ENCODE assay signal across 8 cellular contexts in the genomic region with DNA sequence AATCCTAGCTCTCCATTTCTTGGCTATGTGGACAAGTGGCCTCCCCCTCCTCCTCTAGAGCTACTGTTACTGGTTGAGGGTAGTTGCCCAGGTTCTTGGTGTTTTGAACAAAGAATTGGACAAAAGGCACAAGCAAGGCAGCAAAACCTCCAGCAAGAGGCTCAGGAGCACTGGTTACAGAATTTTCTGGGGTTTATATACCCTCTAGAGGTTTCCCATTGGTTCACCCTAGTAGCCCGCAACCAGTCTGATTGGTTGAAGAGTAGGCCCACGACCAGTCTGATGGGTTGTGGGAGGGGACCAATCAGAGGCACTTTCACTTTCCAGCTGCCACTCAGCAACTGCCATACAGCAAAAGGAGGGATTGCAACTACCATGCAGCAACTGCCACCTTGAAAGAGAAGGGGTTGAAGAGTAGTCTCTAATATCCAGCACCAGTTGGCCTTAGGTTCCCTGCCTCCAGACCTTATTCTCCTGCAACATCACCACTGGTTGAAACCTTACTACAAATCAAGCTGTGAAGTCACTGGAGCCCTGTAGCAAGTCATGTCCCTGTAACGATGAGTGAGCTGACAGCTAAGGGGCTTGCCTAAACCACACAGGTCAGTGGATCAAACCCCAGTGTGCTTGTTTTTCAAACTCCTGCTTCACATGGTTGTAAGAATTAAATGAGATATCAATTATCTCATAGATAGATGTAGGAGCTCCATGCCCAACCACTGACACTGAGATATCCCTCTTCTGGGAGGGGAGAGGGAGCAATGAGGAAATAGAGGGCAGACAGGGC.
DNase-seq lines count a peak whose midpoint lies in the region; ATAC-seq and TF ChIP-seq lines count a peak whose summit lies in the region.

No MANE protein-coding gene starts in this region.

- H3K27ac ChIP-seq in KOPT-K1 (ENCODE audit: low read depth, low read length, poor library complexity, severe bottlenecking): peak overlapping the region; percentile 75

- H3K9me3 ChIP-seq in KOPT-K1 (ENCODE audit: insufficient read depth, low read length, poor library complexity, severe bottlenecking): no peaks in the 10 kb centered on the region

- DNase-seq in NCI-H748 (lab: John Stamatoyannopoulos, UW; ENCODE audit: unreplicated experiment) (peak; percentile 50), NCI-H748 treated with DMSO at 0.1 percent for 48 hours (lab: John Stamatoyannopoulos, UW) (no peak), UCSD-AML1 (lab: John Stamatoyannopoulos, UW; ENCODE audit: unreplicated experiment) (peak; percentile 76), cerebellar nuclear complex (lab: John Stamatoyannopoulos, UW) (no peak), ecto neural progenitor cell (ENCODE audit: low spot score) (no peak)

- no peak for ATAC-seq in GM21723 (IDR thresholded peaks at IDR 0.05; ENCODE audit: unreplicated experiment)

- H3K27me3 Mint-ChIP-seq in nephron (ENCODE audit: low read depth): peaks cover 42% of the 10 kb centered on the region

- H3K36me3 ChIP-seq in KOPT-K1 (ENCODE audit: insufficient read depth, low read length): no peaks in the 10 kb centered on the region

- peak overlapping the region; percentile 19 to 26 (median 19) for H3K4me3 Mint-ChIP-seq in nephron

- no peak for TF ChIP-seq CTCF in nephron (IDR thresholded peaks at IDR 0.05; ENCODE audit: unreplicated experiment in 3 of 3)

- peaks cover 35% of the 10 kb centered on the region for H3K4me1 Mint-ChIP-seq in nephron

- H3K36me3 Mint-ChIP-seq in nephron (ENCODE audit: low read depth): no peaks in the 10 kb centered on the region

- peak overlapping the region in 1 of 3 experiments; percentile 66 for H3K27ac Mint-ChIP-seq in nephron

- H3K9me3 Mint-ChIP-seq in nephron: no peaks in the 10 kb centered on the region

Comparison
In these comparisons a context has a peak if more than half of its experiments do, and no peak if none do; other contexts are left out.
1. DNase-seq: peak in NCI-H748 (single experiment) and UCSD-AML1 (single experiment); none in NCI-H748 treated with DMSO at 0.1 percent for 48 hours (single experiment), cerebellar nuclear complex (0 of 2) and ecto neural progenitor cell (single experiment).